Comparison of ENCODE assay signal across 23 cellular contexts in the genomic region with DNA sequence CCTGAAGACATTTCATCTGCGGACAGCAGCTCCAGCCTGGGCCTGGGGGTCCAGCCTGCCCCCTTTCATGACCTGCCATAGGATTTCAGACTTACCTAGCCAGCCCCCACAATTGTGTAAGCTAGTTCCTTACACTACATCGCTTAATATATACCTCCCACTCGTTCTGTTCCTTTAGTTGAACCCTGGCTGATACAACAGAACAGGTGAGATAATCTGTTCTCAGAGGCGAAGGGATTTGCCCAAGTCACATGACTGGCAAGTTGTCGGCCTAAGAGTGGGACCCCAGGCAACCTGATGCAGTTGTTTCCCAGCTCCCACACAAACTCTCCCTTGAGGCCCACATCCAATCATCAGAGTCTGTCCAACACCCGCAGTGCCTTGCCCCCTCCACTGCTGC.
"Had no signal": no experiment of that assay in that cellular context is flagged by ENCODE, and none has a peak within 500 bp of the region (broad histone marks: within the 10 kb centered on the region; RNA-seq: fewer than 3 reads in every experiment).

No MANE protein-coding gene starts in this region.

- H2AFZ ChIP-seq: hepatocyte, parathyroid adenoma had no signal

- H3K4me3 Mint-ChIP-seq: natural killer cell; neural crest cell; stimulated activated memory B cell treated with anti-CD40 and anti-IgM and Interleukin-4, amounts not matched to agents 10 μg/mL and 1 μg/mL and 100 μg/mL, for 72 hours had no signal

- H3K36me3 Mint-ChIP-seq: natural killer cell; stimulated activated memory B cell treated with anti-CD40 and anti-IgM and Interleukin-4, amounts not matched to agents 10 μg/mL and 1 μg/mL and 100 μg/mL, for 72 hours had no signal

- H3K4me3 ChIP-seq: dorsolateral prefrontal cortex, gastroesophageal sphincter, heart left ventricle, hepatocyte, prostate gland, right atrium auricular region, sigmoid colon, testis, tibial artery, upper lobe of left lung had no signal

- DNase-seq: dorsolateral prefrontal cortex; effector CD4-positive, alpha-beta T cell; foreskin keratinocyte; heart left ventricle; kidney; mesenchymal stem cell; natural killer cell; sigmoid colon; stimulated activated CD4-positive, alpha-beta T cell treated with anti-CD3 and anti-CD28 coated beads, Interleukin-2, amount 100 ng/mL, for 24 hours; stimulated activated CD4-positive, alpha-beta T cell treated with anti-CD3 and anti-CD28 coated beads, Interleukin-4, amount 100 ng/mL, for 24 hours; stimulated activated naive CD8-positive, alpha-beta T cell treated with anti-CD3 and anti-CD28 coated beads, Interleukin-15, Interleukin-2, amounts not matched to agents 100 U/mL and 50 U/mL, for 24 hours; substantia nigra; testis; tibial artery had no signal

- H3K4me1 ChIP-seq: foreskin keratinocyte, parathyroid adenoma, prostate gland had no signal

- H3K27me3 Mint-ChIP-seq: stimulated activated memory B cell treated with anti-CD40 and anti-IgM and Interleukin-4, amounts not matched to agents 10 μg/mL and 1 μg/mL and 100 μg/mL, for 72 hours had no signal

- H3K36me3 ChIP-seq: gastroesophageal sphincter, heart left ventricle, prostate gland, right atrium auricular region, sigmoid colon, tibial artery, upper lobe of left lung had no signal

- H3K9me3 Mint-ChIP-seq: natural killer cell; neural crest cell; stimulated activated memory B cell treated with anti-CD40 and anti-IgM and Interleukin-4, amounts not matched to agents 10 μg/mL and 1 μg/mL and 100 μg/mL, for 72 hours had no signal

- H3K27ac Mint-ChIP-seq: natural killer cell had no signal

- H3K27me3 ChIP-seq: dorsolateral prefrontal cortex, foreskin keratinocyte, heart left ventricle, hepatocyte, right atrium auricular region, testis, tibial artery, upper lobe of left lung had no signal

- H3K9me3 ChIP-seq: gastroesophageal sphincter, heart left ventricle, prostate gland, right atrium auricular region, sigmoid colon, testis, tibial artery, upper lobe of left lung had no signal

- H3K27ac ChIP-seq: epithelial cell of prostate, foreskin keratinocyte, parathyroid adenoma, right atrium auricular region, testis, tibial artery, upper lobe of left lung had no signal

- ATAC-seq: heart left ventricle; natural killer cell; stimulated activated memory B cell treated with anti-CD40 and anti-IgM and Interleukin-4, amounts not matched to agents 10 μg/mL and 1 μg/mL and 100 μg/mL, for 72 hours; stimulated activated naive CD8-positive, alpha-beta T cell treated with anti-CD3 and anti-CD28 coated beads, Interleukin-15, Interleukin-2, amounts not matched to agents 100 U/mL and 50 U/mL, for 24 hours had no signal

- H3K4me2 ChIP-seq: hepatocyte had no signal

- H3K9ac ChIP-seq: parathyroid adenoma had no signal
